21 cellular contexts compared by ENCODE assay signal in genomic region chr13:110236831-110237261, GRCh38.
A peak's percentile ranks its signal among the peaks of the same experiment; 100 is the strongest.
DNase-seq lines count a peak whose midpoint lies in the region; ATAC-seq and TF ChIP-seq lines count a peak whose summit lies in the region.
"Had no signal": no experiment of that assay in that cellular context is flagged by ENCODE, and none has a peak within 500 bp of the region (broad histone marks: within the 10 kb centered on the region; RNA-seq: fewer than 3 reads in every experiment).

No MANE protein-coding gene starts in this region.

- H3K4me1 Mint-ChIP-seq in activated T-helper 17 cell treated with anti-CD3 and anti-CD28 coated beads, Interleukin-2, amount 50 U/mL, for 72 hours: no peaks in the 10 kb centered on the region
- H3K4me1 Mint-ChIP-seq: activated naive CD8-positive, alpha-beta T cell treated with anti-CD3 and anti-CD28 coated beads, Interleukin-2, amount 50 U/mL, for 24 hours; T-helper 17 cell had no signal

- intact Hi-C loops in right cardiac atrium (cut with DNase I): loop anchor here in 2 of 4 donors (10.0 kb wide), 1 partner anchor 178 kb away; no protein-coding TSS in a partner anchor
- intact Hi-C loops in sciatic nerve (cut with DNase I): no loop called here

- TF ChIP-seq POLR2A in upper lobe of left lung (IDR thresholded peaks at IDR 0.05): no peak

- in situ Hi-C loops in ACHN (cut with HindIII; ENCODE audit: low pct_ligation_motif_present, low pct_unique_long_range_greater_than_20kb, low sequenced_read_pairs): no loop called here

- no peaks in the 10 kb centered on the region for H3K36me3 Mint-ChIP-seq in activated T-helper 17 cell treated with anti-CD3 and anti-CD28 coated beads, Interleukin-2, amount 50 U/mL, for 72 hours (ENCODE audit: low read depth)

- ATAC-seq in right cardiac atrium (peak; percentile 53 to 74), sciatic nerve (peak; percentile 32), upper lobe of left lung (ENCODE audit: low FRiP score in 2 of 2) (no peak)
- ATAC-seq in activated T-helper 17 cell treated with anti-CD3 and anti-CD28 coated beads, Interleukin-2, amount 50 U/mL, for 72 hours (replicated peaks): no peak
- ATAC-seq: activated naive CD8-positive, alpha-beta T cell treated with anti-CD3 and anti-CD28 coated beads, Interleukin-2, amount 50 U/mL, for 24 hours; T-helper 17 cell had no signal

- H3K27me3 Mint-ChIP-seq in activated T-helper 17 cell treated with anti-CD3 and anti-CD28 coated beads, Interleukin-2, amount 50 U/mL, for 72 hours: peaks cover 31% of the 10 kb centered on the region

- WGBS in esophagus, 2 donors: 59 to 65% methylated on average over 11 of the region's 11 CpGs
- 17% methylated on average over 11 of the region's 11 CpGs for WGBS in right cardiac atrium
- 46% methylated on average over 11 of the region's 11 CpGs; no CpG with 5 or more reads in 1 of the 2 donors for WGBS in upper lobe of left lung, 2 donors

- no peak overlapping the region for H3K4me3 ChIP-seq in esophagus (ENCODE audit: low read depth in 1 of 2, low read length in 2 of 2)
- H3K4me3 ChIP-seq in right cardiac atrium (ENCODE audit: low read length): no peak overlapping the region
- H3K4me3 ChIP-seq in upper lobe of left lung: no peak overlapping the region

- H3K27ac ChIP-seq in esophagus (ENCODE audit: low read depth in 2 of 2, low read length in 1 of 2): peak overlapping the region; percentile 34 to 41
- peak overlapping the region; percentile 78 for H3K27ac ChIP-seq in right cardiac atrium (ENCODE audit: low read length)
- peak overlapping the region; percentile 47 to 79 (median 61) for H3K27ac ChIP-seq in upper lobe of left lung

- H3K9me3 Mint-ChIP-seq in activated T-helper 17 cell treated with anti-CD3 and anti-CD28 coated beads, Interleukin-2, amount 50 U/mL, for 72 hours: no peaks in the 10 kb centered on the region
- H3K9me3 Mint-ChIP-seq: activated naive CD8-positive, alpha-beta T cell treated with anti-CD3 and anti-CD28 coated beads, Interleukin-2, amount 50 U/mL, for 24 hours had no signal

- H3K4me1 ChIP-seq in esophagus (ENCODE audit: control insufficient read depth in 2 of 2, insufficient read depth in 2 of 2, low read length in 1 of 2) (peaks cover 0 to 2% of the 10 kb centered on the region in 2 donors), right cardiac atrium (ENCODE audit: control insufficient read depth, insufficient read depth, low read length) (peaks cover 32% of the 10 kb centered on the region), upper lobe of left lung (peaks cover 30 to 61% (median 45%) of the 10 kb centered on the region in 4 donors)
- H3K4me1 ChIP-seq: Caco-2 had no signal

- no peak overlapping the region for H3K4me3 Mint-ChIP-seq in activated T-helper 17 cell treated with anti-CD3 and anti-CD28 coated beads, Interleukin-2, amount 50 U/mL, for 72 hours
- H3K4me3 Mint-ChIP-seq: activated naive CD8-positive, alpha-beta T cell treated with anti-CD3 and anti-CD28 coated beads, Interleukin-2, amount 50 U/mL, for 24 hours; T-helper 17 cell had no signal

- H3K27ac Mint-ChIP-seq in activated T-helper 17 cell treated with anti-CD3 and anti-CD28 coated beads, Interleukin-2, amount 50 U/mL, for 72 hours: no peak overlapping the region
- H3K27ac Mint-ChIP-seq: activated naive CD8-positive, alpha-beta T cell treated with anti-CD3 and anti-CD28 coated beads, Interleukin-2, amount 50 U/mL, for 24 hours; T-helper 17 cell had no signal

- TF ChIP-seq CTCF in upper lobe of left lung (IDR thresholded peaks at IDR 0.05): no peak

- no peaks in the 10 kb centered on the region for H3K36me3 ChIP-seq in esophagus (ENCODE audit: control insufficient read depth in 2 of 2, insufficient read depth in 2 of 2, low read length in 1 of 2)
- H3K36me3 ChIP-seq in upper lobe of left lung: peaks cover 0 to 19% (median 0%) of the 10 kb centered on the region in 4 donors

- H3K27me3 ChIP-seq in esophagus (ENCODE audit: control insufficient read depth in 1 of 2, insufficient read depth in 2 of 2, low read length in 2 of 2) (no peaks in the 10 kb centered on the region), right cardiac atrium (ENCODE audit: control insufficient read depth, insufficient read depth) (no peaks in the 10 kb centered on the region), upper lobe of left lung (no peaks in the 10 kb centered on the region)

- no peak for TF ChIP-seq EP300 in upper lobe of left lung (IDR thresholded peaks at IDR 0.05)

- DNase-seq in right cardiac atrium (peak; percentile 86 to 94 (median 89)), sciatic nerve (ENCODE audit: low spot score) (no peak), upper lobe of left lung (peak in 1 of 2 donors; percentile 33), NCI-H1092 (lab: John Stamatoyannopoulos, UW) (no peak), ACHN (no peak), cortex of kidney (lab: John Stamatoyannopoulos, UW) (no peak)
- DNase-seq: activated CD8-positive, alpha-beta memory T cell treated with anti-CD3 and anti-CD28 coated beads for 24 hours; activated naive CD8-positive, alpha-beta T cell treated with anti-CD3 and anti-CD28 coated beads, Interleukin-2, amount 50 U/mL, for 24 hours; Caco-2; caudate nucleus; effector CD4-positive, alpha-beta T cell; EL; GOT3; hypothalamus; NCI-H1417 treated with DMSO at 0.1 percent for 48 hours; NCI-H526 treated with DMSO at 0.1 percent for 48 hours; nucleus accumbens; SHP77 treated with DMSO at 0.1 percent for 48 hours; T-helper 17 cell had no signal

- H3K9me3 ChIP-seq in esophagus (ENCODE audit: control insufficient read depth in 2 of 2, insufficient read depth in 1 of 2, low read depth in 1 of 2, low read length in 1 of 2) (no peaks in the 10 kb centered on the region), right cardiac atrium (ENCODE audit: control insufficient read depth, low read length) (no peaks in the 10 kb centered on the region), upper lobe of left lung (no peaks in the 10 kb centered on the region)
- H3K9me3 ChIP-seq: Caco-2 had no signal

Comparison
In these comparisons a context has a peak if more than half of its experiments do, and no peak if none do; other contexts are left out.
1. ATAC-seq: peak in right cardiac atrium (2 of 2) and sciatic nerve (single experiment); none in upper lobe of left lung (0 of 2) and activated T-helper 17 cell treated with anti-CD3 and anti-CD28 coated beads, Interleukin-2, amount 50 U/mL, for 72 hours (single experiment).
2. DNase-seq: peak in right cardiac atrium (3 of 3); none in sciatic nerve (single experiment), NCI-H1092 (single experiment), ACHN (single experiment) and cortex of kidney (single experiment).
3. Peak in every context shown above with its lines, with median percentiles within 50 percentile points of each other: H3K27ac ChIP-seq.